In the genomic region with DNA sequence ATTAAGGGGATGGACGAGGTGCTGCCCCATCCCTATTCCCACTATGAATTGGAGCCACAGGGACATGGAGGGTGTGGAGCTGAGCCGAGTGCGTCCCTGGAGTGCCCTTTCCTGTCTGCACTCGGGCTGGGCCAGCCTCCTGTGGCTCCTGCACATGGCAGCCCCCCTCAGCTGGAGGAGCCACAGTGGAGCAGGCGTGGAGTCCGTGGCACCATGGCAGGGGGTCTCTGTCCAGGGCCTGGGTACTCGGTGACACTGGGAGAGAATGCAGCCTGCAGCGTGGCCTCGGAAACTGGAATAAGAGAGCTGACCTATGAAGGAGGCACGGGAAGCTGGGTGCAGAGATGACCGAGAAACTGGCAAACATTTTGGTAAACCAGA, we compare ENCODE assay signal across 1 cellular context.
TF ChIP-seq lines count a peak whose summit lies in the region.

No MANE protein-coding gene starts in this region.

TF ChIP-seq in A549, 52 proteins besides CTCF, POLR2A, EP300 and RAD21:
- no peak for TF ChIP-seq RCOR1 (IDR thresholded peaks at IDR 0.05; ENCODE audit: low read depth, low read length)
- TF ChIP-seq RARB (CRISPR knock-in tag; IDR thresholded peaks at IDR 0.05): no peak
- TF ChIP-seq HOXB5 (CRISPR knock-in tag; IDR thresholded peaks at IDR 0.05): no peak
- no peak for TF ChIP-seq HOXA7 (CRISPR knock-in tag; IDR thresholded peaks at IDR 0.05)
- TF ChIP-seq MAZ (IDR thresholded peaks at IDR 0.05; ENCODE audit: borderline replicate concordance, low read depth, low read length): no peak
- TF ChIP-seq, protein P1, sequence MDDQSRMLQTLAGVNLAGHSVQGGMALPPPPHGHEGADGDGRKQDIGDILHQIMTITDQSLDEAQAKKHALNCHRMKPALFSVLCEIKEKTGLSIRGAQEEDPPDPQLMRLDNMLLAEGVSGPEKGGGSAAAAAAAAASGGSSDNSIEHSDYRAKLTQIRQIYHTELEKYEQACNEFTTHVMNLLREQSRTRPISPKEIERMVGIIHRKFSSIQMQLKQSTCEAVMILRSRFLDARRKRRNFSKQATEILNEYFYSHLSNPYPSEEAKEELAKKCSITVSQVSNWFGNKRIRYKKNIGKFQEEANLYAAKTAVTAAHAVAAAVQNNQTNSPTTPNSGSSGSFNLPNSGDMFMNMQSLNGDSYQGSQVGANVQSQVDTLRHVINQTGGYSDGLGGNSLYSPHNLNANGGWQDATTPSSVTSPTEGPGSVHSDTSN (IDR thresholded peaks at IDR 0.05): no peak
- no peak for TF ChIP-seq JUN (IDR thresholded peaks at IDR 0.05)
- TF ChIP-seq, protein P2, sequence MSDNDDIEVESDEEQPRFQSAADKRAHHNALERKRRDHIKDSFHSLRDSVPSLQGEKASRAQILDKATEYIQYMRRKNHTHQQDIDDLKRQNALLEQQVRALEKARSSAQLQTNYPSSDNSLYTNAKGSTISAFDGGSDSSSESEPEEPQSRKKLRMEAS (IDR thresholded peaks at IDR 0.05): no peak
- no peak for TF ChIP-seq SREBF2 (IDR thresholded peaks at IDR 0.05)
- TF ChIP-seq HOXB13 (CRISPR knock-in tag; IDR thresholded peaks at IDR 0.05; ENCODE audit: low read depth): no peak
- no peak for TF ChIP-seq HEYL (CRISPR knock-in tag; IDR thresholded peaks at IDR 0.05)
- TF ChIP-seq ZSCAN20 (CRISPR knock-in tag; IDR thresholded peaks at IDR 0.05): no peak
- TF ChIP-seq CBX2 (IDR thresholded peaks at IDR 0.05; ENCODE audit: borderline replicate concordance, low read depth): no peak
- TF ChIP-seq, protein P3, sequence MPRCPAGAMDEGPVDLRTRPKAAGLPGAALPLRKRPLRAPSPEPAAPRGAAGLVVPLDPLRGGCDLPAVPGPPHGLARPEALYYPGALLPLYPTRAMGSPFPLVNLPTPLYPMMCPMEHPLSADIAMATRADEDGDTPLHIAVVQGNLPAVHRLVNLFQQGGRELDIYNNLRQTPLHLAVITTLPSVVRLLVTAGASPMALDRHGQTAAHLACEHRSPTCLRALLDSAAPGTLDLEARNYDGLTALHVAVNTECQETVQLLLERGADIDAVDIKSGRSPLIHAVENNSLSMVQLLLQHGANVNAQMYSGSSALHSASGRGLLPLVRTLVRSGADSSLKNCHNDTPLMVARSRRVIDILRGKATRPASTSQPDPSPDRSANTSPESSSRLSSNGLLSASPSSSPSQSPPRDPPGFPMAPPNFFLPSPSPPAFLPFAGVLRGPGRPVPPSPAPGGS (IDR thresholded peaks at IDR 0.05): no peak
- TF ChIP-seq NFE2L2 (conservative IDR thresholded peaks at IDR 0.05; ENCODE audit: low read length): no peak
- no peak for TF ChIP-seq PHF8 (IDR thresholded peaks at IDR 0.05; ENCODE audit: borderline replicate concordance, low read depth)
TF ChIP-seq in A549: peak in this region for 0.
